Comparison of ENCODE assay signal across 8 cellular contexts in genomic region chr9:35096035-35096849, GRCh38. TPM values are rescaled to one million over a fixed set of nuclear protein-coding genes. Genes with fewer than 3 reads are reported as not detected.
DNase-seq lines count a peak whose midpoint lies in the region; ATAC-seq and TF ChIP-seq lines count a peak whose summit lies in the region.

PIGO (minus strand) TSS chr9:35096591; CDS start chr9:35095565, 1,026 bp downstream.

- DNase-seq in GDM1 (lab: John Stamatoyannopoulos, UW): peak; percentile 80
- DNase-seq in H9: peak; percentile 95
- peak; percentile 77 for DNase-seq in MG63
- peak; percentile 78 for DNase-seq in SK-MEL-5 (ENCODE audit: low read depth, low spot score)
- DNase-seq in activated naive CD4-positive, alpha-beta T cell treated with Interleukin-2 at 50 U/mL for 16 hours: peak; percentile 91
- peak in 55 of 56 donors; percentile 35 to 92 (median 78) for DNase-seq in nucleus accumbens (lab: John Stamatoyannopoulos, UW)

- no peak within 1 kb of the TSS for H2BK15ac ChIP-seq in H9 (ENCODE audit: low read depth, low read length)

- H4K20me1 ChIP-seq in H9 (ENCODE audit: control insufficient read depth, insufficient read depth, insufficient read length): no peaks in the 10 kb centered on the region

- peaks cover 6% of the 10 kb centered on the region for H3K23me2 ChIP-seq in H9 (ENCODE audit: insufficient read length, low read depth, low read length, poor library complexity, severe bottlenecking)

- H3T11ph ChIP-seq in H9 (ENCODE audit: low read length): no peak within 1 kb of the TSS

- no peak within 1 kb of the TSS for H2BK120ac ChIP-seq in H9 (ENCODE audit: low read depth, low read length, poor library complexity, severe bottlenecking)

- no peak within 1 kb of the TSS; the same call in 1 of the 2 replicates for H3K4ac ChIP-seq in H9 (ENCODE audit: low read depth, low read length)

- H3K23ac ChIP-seq in H9 (ENCODE audit: insufficient read length, low read depth, low read length): no peak within 1 kb of the TSS

- peak within 1 kb of the TSS; percentile 87 to 96 (median 94); a peak in 6 of 7 replicates for H3K27ac Mint-ChIP-seq in H9

- peak within 1 kb of the TSS; percentile 56 for H2BK5ac ChIP-seq in H9 (ENCODE audit: insufficient read length, low read length)

- no peaks in the 10 kb centered on the region for H3K79me1 ChIP-seq in H9 (ENCODE audit: insufficient read depth, low read depth, low read length, poor library complexity, severe bottlenecking)

- H3K4me3 Mint-ChIP-seq in H9: peak within 1 kb of the TSS; percentile 83 to 88

- no peaks in the 10 kb centered on the region for H3K79me2 ChIP-seq in H9 (ENCODE audit: insufficient read depth, low read length)

- WGBS in H9 (ENCODE audit: extremely low coverage, insufficient read length, low lambda C conversion rate): no CpG with 5 or more reads among the region's 53 CpGs
- 0% methylated on average over 5 to 21 of the region's 53 CpGs for WGBS in gastroesophageal sphincter (ENCODE audit: low coverage in 1 of 2), 2 donors

- no peak within 1 kb of the TSS for H4K91ac ChIP-seq in H9 (ENCODE audit: insufficient read length, low read depth, low read length)

- no peak within 1 kb of the TSS for H2AK5ac ChIP-seq in H9 (ENCODE audit: insufficient read length, low read length)

- H3K27me3 Mint-ChIP-seq in H9 (ENCODE audit: low read depth): no peaks in the 10 kb centered on the region

- H4K5ac ChIP-seq in H9 (ENCODE audit: insufficient read length, low read depth, low read length): peak within 1 kb of the TSS; percentile 88

- TF ChIP-seq POLR2A in gastroesophageal sphincter (IDR thresholded peaks at IDR 0.05): peak in 1 of 2 donors; percentile 29

- no peak for TF ChIP-seq EP300 in gastroesophageal sphincter (IDR thresholded peaks at IDR 0.05)

- peak within 1 kb of the TSS; percentile 94 for H3K9ac ChIP-seq in H9 (ENCODE audit: extremely low read depth, insufficient read length, low read length)

- H3K56ac ChIP-seq in H9 (ENCODE audit: insufficient read length, low read depth, low read length): no peak within 1 kb of the TSS

- peaks cover 2 to 6% of the 10 kb centered on the region in 2 experiments; a peak in 2 of 4 replicates for H3K4me1 Mint-ChIP-seq in H9

- no peak within 1 kb of the TSS for H2BK12ac ChIP-seq in H9 (ENCODE audit: insufficient read length, low read depth, low read length)

- peak within 1 kb of the TSS; percentile 99 for H3K18ac ChIP-seq in H9 (ENCODE audit: insufficient read length, low read depth, low read length)

- H3K9me3 ChIP-seq in H9 (ENCODE audit: control insufficient read depth, low read depth, low read length): no peaks in the 10 kb centered on the region
- no peaks in the 10 kb centered on the region for H3K9me3 ChIP-seq in MG63
- no peaks in the 10 kb centered on the region for H3K9me3 ChIP-seq in gastroesophageal sphincter

- in situ Hi-C loops in SK-MEL-5 (cut with HindIII; ENCODE audit: low pct_unique_long_range_greater_than_20kb, low sequenced_read_pairs): no loop called here

- H3K36me3 ChIP-seq in MG63: peaks cover 12% of the 10 kb centered on the region
- peaks cover 0 to 55% of the 10 kb centered on the region in 2 donors for H3K36me3 ChIP-seq in gastroesophageal sphincter

- H3K9me3 Mint-ChIP-seq in H9: no peaks in the 10 kb centered on the region

- peak within 1 kb of the TSS; percentile 83 for H3K4me3 ChIP-seq in MG63
- H3K4me3 ChIP-seq in gastroesophageal sphincter: peak within 1 kb of the TSS; percentile 88 to 99

- TF ChIP-seq CTCF in H9 (conservative IDR thresholded peaks at IDR 0.05) (peak; percentile 79), gastroesophageal sphincter (IDR thresholded peaks at IDR 0.05) (peak; percentile 46 to 87 (median 74))

- H2BK20ac ChIP-seq in H9 (ENCODE audit: low read depth, low read length, poor library complexity, severe bottlenecking): no peak within 1 kb of the TSS

- H3K14ac ChIP-seq in H9 (ENCODE audit: insufficient read depth, low read length): peak within 1 kb of the TSS; percentile 99

- H3K36me3 Mint-ChIP-seq in H9 (ENCODE audit: insufficient read depth in 1 of 3, low read depth in 3 of 3): peaks cover 20 to 52% (median 43%) of the 10 kb centered on the region in 3 experiments

- no peak within 1 kb of the TSS for H2AFZ ChIP-seq in H9 (ENCODE audit: low read length)

- H3K27ac ChIP-seq in H9 (ENCODE audit: insufficient read length, low read depth, low read length) (peak within 1 kb of the TSS; percentile 63), gastroesophageal sphincter (peak within 1 kb of the TSS; percentile 91 to 99 (median 95)), temporal lobe (ENCODE audit: low read depth, low read length) (peak within 1 kb of the TSS; percentile 85)

- ATAC-seq in gastroesophageal sphincter: peak; percentile 94

- no peaks in the 10 kb centered on the region for H3K4me1 ChIP-seq in H9 (ENCODE audit: insufficient read depth, low read length)
- H3K4me1 ChIP-seq in gastroesophageal sphincter: peaks cover 0 to 25% (median 8%) of the 10 kb centered on the region in 3 donors

- peak within 1 kb of the TSS; percentile 91 for H3K4me2 ChIP-seq in H9 (ENCODE audit: insufficient read depth, insufficient read length, low read length)

- H4K8ac ChIP-seq in H9 (replicated peaks; ENCODE audit: insufficient read length, low read depth, low read length): peak within 1 kb of the TSS; percentile 14

- H3K27me3 ChIP-seq in H9 (ENCODE audit: insufficient read depth, low read length) (no peaks in the 10 kb centered on the region), MG63 (no peaks in the 10 kb centered on the region), gastroesophageal sphincter (no peaks in the 10 kb centered on the region)

RNA-seq across cellular contexts. Expression of gene PIGO, which starts in this region (rescaled TPM):
- total RNA-seq in H9 (2021) (20.3 and 23.4 TPM in 2 replicates), gastroesophageal sphincter (10 to 100 TPM in 2 of 4 donors, 1 to 10 TPM in 2; 6.5 to 11.4 (median 9.9) TPM), temporal lobe (8.1 TPM)
- total RNA-seq in MG63 (2014; rRNA removed; shearing (Covaris generic); ENCODE audit: low replicate concordance): 7.9 and 9.0 TPM in 2 replicates
- 16.9 and 23.2 TPM in 2 replicates for total RNA-seq in SK-MEL-5 (2014; rRNA removed; shearing (Covaris generic))
- 26.8 and 32.3 TPM in 2 replicates for polyA plus RNA-seq in SK-MEL-5 (2015; cell fraction: cytosol; rRNA removed)
- polyA plus RNA-seq in SK-MEL-5 (2015; cell fraction: nucleus; rRNA removed): 35.9 and 37.3 TPM in 2 replicates

Comparison
In these comparisons a context has a peak if more than half of its experiments do, and no peak if none do; other contexts are left out.
1. Peak in every context shown above with its lines: DNase-seq, ATAC-seq, H3K4me3 ChIP-seq and H3K27ac ChIP-seq.